1 cellular context compared by ENCODE assay signal in the genomic region with DNA sequence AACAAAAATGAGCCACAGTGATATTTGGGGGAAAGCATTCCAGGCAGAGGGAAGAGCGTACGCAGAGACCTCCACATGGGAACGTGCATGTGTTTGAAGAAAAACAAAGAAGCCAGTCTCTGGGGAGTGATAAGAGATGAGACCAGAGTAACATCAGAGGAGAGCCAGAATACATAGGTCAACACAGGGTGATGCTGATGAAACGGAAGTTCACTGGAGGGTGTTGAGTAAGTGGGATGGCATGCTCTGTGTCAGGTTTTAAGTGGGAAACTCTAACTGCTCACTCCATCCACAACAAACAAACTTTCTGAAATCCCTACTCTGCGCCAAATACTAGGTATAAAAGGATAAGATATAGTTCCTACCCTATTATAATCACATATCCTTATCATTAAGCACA.
TF ChIP-seq lines count a peak whose summit lies in the region.

No MANE protein-coding gene starts in this region.

TF ChIP-seq in GM23338, 12 proteins besides CTCF, POLR2A, EP300 and RAD21 (continued from another document):
- TF ChIP-seq, protein P1, sequence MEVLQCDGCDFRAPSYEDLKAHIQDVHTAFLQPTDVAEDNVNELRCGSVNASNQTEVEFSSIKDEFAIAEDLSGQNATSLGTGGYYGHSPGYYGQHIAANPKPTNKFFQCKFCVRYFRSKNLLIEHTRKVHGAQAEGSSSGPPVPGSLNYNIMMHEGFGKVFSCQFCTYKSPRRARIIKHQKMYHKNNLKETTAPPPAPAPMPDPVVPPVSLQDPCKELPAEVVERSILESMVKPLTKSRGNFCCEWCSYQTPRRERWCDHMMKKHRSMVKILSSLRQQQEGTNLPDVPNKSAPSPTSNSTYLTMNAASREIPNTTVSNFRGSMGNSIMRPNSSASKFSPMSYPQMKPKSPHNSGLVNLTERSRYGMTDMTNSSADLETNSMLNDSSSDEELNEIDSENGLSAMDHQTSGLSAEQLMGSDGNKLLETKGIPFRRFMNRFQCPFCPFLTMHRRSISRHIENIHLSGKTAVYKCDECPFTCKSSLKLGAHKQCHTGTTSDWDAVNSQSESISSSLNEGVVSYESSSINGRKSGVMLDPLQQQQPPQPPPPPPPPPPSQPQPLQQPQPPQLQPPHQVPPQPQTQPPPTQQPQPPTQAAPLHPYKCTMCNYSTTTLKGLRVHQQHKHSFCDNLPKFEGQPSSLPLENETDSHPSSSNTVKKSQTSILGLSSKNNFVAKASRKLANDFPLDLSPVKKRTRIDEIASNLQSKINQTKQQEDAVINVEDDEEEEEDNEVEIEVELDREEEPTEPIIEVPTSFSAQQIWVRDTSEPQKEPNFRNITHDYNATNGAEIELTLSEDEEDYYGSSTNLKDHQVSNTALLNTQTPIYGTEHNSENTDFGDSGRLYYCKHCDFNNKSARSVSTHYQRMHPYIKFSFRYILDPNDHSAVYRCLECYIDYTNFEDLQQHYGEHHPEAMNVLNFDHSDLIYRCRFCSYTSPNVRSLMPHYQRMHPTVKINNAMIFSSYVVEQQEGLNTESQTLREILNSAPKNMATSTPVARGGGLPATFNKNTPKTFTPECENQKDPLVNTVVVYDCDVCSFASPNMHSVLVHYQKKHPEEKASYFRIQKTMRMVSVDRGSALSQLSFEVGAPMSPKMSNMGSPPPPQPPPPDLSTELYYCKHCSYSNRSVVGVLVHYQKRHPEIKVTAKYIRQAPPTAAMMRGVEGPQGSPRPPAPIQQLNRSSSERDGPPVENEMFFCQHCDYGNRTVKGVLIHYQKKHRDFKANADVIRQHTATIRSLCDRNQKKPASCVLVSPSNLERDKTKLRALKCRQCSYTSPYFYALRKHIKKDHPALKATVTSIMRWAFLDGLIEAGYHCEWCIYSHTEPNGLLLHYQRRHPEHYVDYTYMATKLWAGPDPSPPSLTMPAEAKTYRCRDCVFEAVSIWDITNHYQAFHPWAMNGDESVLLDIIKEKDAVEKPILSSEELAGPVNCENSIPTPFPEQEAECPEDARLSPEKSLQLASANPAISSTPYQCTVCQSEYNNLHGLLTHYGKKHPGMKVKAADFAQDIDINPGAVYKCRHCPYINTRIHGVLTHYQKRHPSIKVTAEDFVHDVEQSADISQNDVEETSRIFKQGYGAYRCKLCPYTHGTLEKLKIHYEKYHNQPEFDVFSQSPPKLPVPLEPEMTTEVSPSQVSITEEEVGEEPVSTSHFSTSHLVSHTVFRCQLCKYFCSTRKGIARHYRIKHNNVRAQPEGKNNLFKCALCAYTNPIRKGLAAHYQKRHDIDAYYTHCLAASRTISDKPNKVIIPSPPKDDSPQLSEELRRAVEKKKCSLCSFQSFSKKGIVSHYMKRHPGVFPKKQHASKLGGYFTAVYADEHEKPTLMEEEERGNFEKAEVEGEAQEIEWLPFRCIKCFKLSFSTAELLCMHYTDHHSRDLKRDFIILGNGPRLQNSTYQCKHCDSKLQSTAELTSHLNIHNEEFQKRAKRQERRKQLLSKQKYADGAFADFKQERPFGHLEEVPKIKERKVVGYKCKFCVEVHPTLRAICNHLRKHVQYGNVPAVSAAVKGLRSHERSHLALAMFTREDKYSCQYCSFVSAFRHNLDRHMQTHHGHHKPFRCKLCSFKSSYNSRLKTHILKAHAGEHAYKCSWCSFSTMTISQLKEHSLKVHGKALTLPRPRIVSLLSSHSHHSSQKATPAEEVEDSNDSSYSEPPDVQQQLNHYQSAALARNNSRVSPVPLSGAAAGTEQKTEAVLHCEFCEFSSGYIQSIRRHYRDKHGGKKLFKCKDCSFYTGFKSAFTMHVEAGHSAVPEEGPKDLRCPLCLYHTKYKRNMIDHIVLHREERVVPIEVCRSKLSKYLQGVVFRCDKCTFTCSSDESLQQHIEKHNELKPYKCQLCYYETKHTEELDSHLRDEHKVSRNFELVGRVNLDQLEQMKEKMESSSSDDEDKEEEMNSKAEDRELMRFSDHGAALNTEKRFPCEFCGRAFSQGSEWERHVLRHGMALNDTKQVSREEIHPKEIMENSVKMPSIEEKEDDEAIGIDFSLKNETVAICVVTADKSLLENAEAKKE (CRISPR knock-in tag; IDR thresholded peaks at IDR 0.05) = no peak
- TF ChIP-seq EZH2phosphoT487 (IDR thresholded peaks at IDR 0.05; ENCODE audit: unreplicated experiment) = no peak
- no peak for TF ChIP-seq EZH2 (IDR thresholded peaks at IDR 0.05; ENCODE audit: low read depth, unreplicated experiment)
- TF ChIP-seq POLR2AphosphoS5 (IDR thresholded peaks at IDR 0.05; ENCODE audit: low read depth) = no peak
- no peak for TF ChIP-seq ZNF331 (CRISPR knock-in tag; IDR thresholded peaks at IDR 0.05; ENCODE audit: low read depth)
- TF ChIP-seq, protein P2, sequence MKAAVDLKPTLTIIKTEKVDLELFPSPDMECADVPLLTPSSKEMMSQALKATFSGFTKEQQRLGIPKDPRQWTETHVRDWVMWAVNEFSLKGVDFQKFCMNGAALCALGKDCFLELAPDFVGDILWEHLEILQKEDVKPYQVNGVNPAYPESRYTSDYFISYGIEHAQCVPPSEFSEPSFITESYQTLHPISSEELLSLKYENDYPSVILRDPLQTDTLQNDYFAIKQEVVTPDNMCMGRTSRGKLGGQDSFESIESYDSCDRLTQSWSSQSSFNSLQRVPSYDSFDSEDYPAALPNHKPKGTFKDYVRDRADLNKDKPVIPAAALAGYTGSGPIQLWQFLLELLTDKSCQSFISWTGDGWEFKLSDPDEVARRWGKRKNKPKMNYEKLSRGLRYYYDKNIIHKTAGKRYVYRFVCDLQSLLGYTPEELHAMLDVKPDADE (IDR thresholded peaks at IDR 0.05) = no peak
